In the genomic region with DNA sequence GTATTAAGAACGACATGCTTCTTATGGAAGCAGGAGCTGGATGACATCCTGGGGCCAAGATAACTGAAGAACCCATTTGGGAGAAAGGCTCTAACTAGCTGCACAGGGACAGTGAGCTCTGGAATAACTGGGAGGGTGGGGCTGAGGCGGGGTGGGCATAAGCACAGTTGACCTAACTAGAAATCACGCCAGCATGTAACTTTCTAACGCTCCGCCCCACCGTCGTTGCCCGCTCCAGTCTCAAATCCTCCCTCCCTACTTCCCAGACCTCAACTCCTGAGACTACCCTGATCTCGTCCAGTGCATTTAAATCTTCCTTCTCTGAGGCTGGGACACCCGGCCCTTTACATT, we compare ENCODE assay signal across 8 cellular contexts. TPM values are rescaled to one million over a fixed set of nuclear protein-coding genes. Genes with fewer than 3 reads are reported as not detected.
DNase-seq lines count a peak whose midpoint lies in the region; ATAC-seq and TF ChIP-seq lines count a peak whose summit lies in the region.

No MANE protein-coding gene starts in this region.

- H3K27me3 ChIP-seq in DOHH2 (ENCODE audit: control insufficient read depth, low read length) (no peaks in the 10 kb centered on the region), NT2/D1 (ENCODE audit: insufficient read depth, insufficient read length) (no peaks in the 10 kb centered on the region), esophagus (ENCODE audit: control insufficient read depth in 1 of 2, insufficient read depth in 2 of 2, low read length in 2 of 2) (no peaks in the 10 kb centered on the region), parathyroid adenoma (ENCODE audit: control insufficient read depth, insufficient read depth, low read length) (no peaks in the 10 kb centered on the region)

- peaks cover 14% of the 10 kb centered on the region for H3K4me1 ChIP-seq in DOHH2 (ENCODE audit: control insufficient read depth, low read length)
- peaks cover 2% of the 10 kb centered on the region for H3K4me1 ChIP-seq in NT2/D1 (ENCODE audit: insufficient read depth, insufficient read length)
- H3K4me1 ChIP-seq in esophagus (ENCODE audit: control insufficient read depth in 2 of 2, insufficient read depth in 2 of 2, low read length in 1 of 2), result no peaks in the 10 kb centered on the region
- H3K4me1 ChIP-seq in parathyroid adenoma, result no peaks in the 10 kb centered on the region

- no peaks in the 10 kb centered on the region for H3K9me2 ChIP-seq in DOHH2 (replicated peaks; ENCODE audit: control insufficient read depth, low read length)

- H3K4me3 ChIP-seq in DOHH2 (ENCODE audit: low read length) (peak overlapping the region; percentile 89), NT2/D1 (ENCODE audit: insufficient read length, low read depth) (peak overlapping the region; percentile 97), esophagus (ENCODE audit: low read depth in 1 of 2, low read length in 2 of 2) (peak overlapping the region; percentile 86 to 98), parathyroid adenoma (ENCODE audit: low read depth, low read length) (peak overlapping the region; percentile 98)

- H3K4me2 ChIP-seq in DOHH2 (ENCODE audit: low read length) (peak overlapping the region; percentile 75), parathyroid adenoma (ENCODE audit: low read length) (peak overlapping the region; percentile 83)

- no peak for ATAC-seq in HG03565 (IDR thresholded peaks at IDR 0.05; ENCODE audit: unreplicated experiment)

- H3K9me3 ChIP-seq in DOHH2 (ENCODE audit: control insufficient read depth, insufficient read depth, low read length) (no peaks in the 10 kb centered on the region), NT2/D1 (ENCODE audit: insufficient read depth, low read length) (peaks cover 10% of the 10 kb centered on the region), esophagus (ENCODE audit: control insufficient read depth in 2 of 2, insufficient read depth in 1 of 2, low read depth in 1 of 2, low read length in 1 of 2) (no peaks in the 10 kb centered on the region), parathyroid adenoma (ENCODE audit: control insufficient read depth, low read length) (no peaks in the 10 kb centered on the region)

- peaks cover 33% of the 10 kb centered on the region for H3K79me2 ChIP-seq in DOHH2 (ENCODE audit: control insufficient read depth, low read length)
- no peaks in the 10 kb centered on the region for H3K79me2 ChIP-seq in parathyroid adenoma

- peaks cover 6% of the 10 kb centered on the region; the same call in 1 of the 2 replicates for H3F3A ChIP-seq in DOHH2 (ENCODE audit: control insufficient read depth, insufficient read depth)

- H3K9ac ChIP-seq in NT2/D1 (ENCODE audit: insufficient read length, low read depth) (peak overlapping the region; percentile 96), parathyroid adenoma (no peak overlapping the region)

- H3K36me3 ChIP-seq in DOHH2 (ENCODE audit: control insufficient read depth, low read length), result peaks cover 34% of the 10 kb centered on the region
- peaks cover 43% of the 10 kb centered on the region for H3K36me3 ChIP-seq in NT2/D1 (ENCODE audit: insufficient read depth, insufficient read length, low read length)
- H3K36me3 ChIP-seq in esophagus (ENCODE audit: control insufficient read depth in 2 of 2, insufficient read depth in 2 of 2, low read length in 1 of 2), result peaks cover 8 to 15% of the 10 kb centered on the region in 2 donors
- no peaks in the 10 kb centered on the region for H3K36me3 ChIP-seq in parathyroid adenoma (ENCODE audit: control insufficient read depth, insufficient read depth, low read length)

- peaks cover 3% of the 10 kb centered on the region; the same call in 1 of the 2 replicates for H4K20me1 ChIP-seq in DOHH2 (ENCODE audit: control insufficient read depth, insufficient read depth, low read depth, low read length)

- DNase-seq in NT2/D1 (ENCODE audit: low read depth, low spot score) (no peak), NCI-H2081 (lab: John Stamatoyannopoulos, UW) (no peak)
- no peak for DNase-seq in stimulated activated CD4-positive, alpha-beta T cell treated with anti-CD3 and anti-CD28 coated beads, Interleukin-4, amount 100 ng/mL, for 24 hours
- no peak for DNase-seq in effector CD4-positive, alpha-beta T cell

- TF ChIP-seq CTCF in DOHH2 (IDR thresholded peaks at IDR 0.05; ENCODE audit: low read depth, low read length, poor library complexity, severe bottlenecking) (no peak), parathyroid adenoma (IDR thresholded peaks at IDR 0.05) (no peak)

- 0% methylated on average over 10 of the region's 10 CpGs for WGBS in esophagus, 2 donors

- H2AFZ ChIP-seq in parathyroid adenoma, result peak overlapping the region; percentile 91

- H3K27ac ChIP-seq in DOHH2 (ENCODE audit: low read depth, low read length) (no peak overlapping the region), esophagus (ENCODE audit: low read depth in 2 of 2, low read length in 1 of 2) (peak overlapping the region; percentile 28 to 69), parathyroid adenoma (peak overlapping the region; percentile 29)

RNA-seq across cellular contexts. Expression of a gene that starts 0.4 kb away (rescaled TPM):
- polyA plus RNA-seq in esophagus, result 100 to 1,000 TPM in 1 of 2 donors, 10 to 100 TPM in 1; 53.6 to 164 TPM

RNA-seq across cellular contexts. Expression of a gene that starts 52.2 kb away (rescaled TPM):
- polyA plus RNA-seq in esophagus, result 10 to 100 TPM in 1 of 2 donors, 1 to 10 TPM in 1; 6.5 to 18.5 TPM
